In the genomic region with DNA sequence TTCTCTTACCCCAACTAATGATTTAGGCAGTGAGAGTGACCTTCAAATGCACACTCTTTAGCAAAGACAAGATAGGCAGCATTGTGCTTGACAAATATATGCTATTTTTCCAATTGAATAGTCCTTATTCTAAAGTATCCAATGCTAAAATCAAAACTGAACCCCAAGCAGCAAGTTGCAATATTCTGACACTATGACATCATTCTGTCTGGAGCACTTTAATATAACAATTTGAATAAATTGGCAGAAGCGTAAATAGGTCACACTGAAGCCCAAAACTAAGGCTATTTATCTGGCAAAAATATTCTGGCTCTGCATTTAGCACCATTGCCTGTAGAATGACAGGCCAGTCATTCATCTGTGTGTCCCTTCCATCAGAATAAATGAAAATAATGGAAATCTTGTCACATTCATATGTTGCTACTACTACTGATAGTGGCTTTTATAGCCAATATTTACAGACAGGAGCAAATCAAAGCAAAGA, we compare ENCODE assay signal across 10 cellular contexts. TPM values are rescaled to one million over a fixed set of nuclear protein-coding genes. Genes with fewer than 3 reads are reported as not detected.
A peak's percentile ranks its signal among the peaks of the same experiment; 100 is the strongest.
DNase-seq lines count a peak whose midpoint lies in the region; ATAC-seq and TF ChIP-seq lines count a peak whose summit lies in the region.
"Had no signal": no experiment of that assay in that cellular context is flagged by ENCODE, and none has a peak within 500 bp of the region (broad histone marks: within the 10 kb centered on the region; RNA-seq: fewer than 3 reads in every experiment).

No MANE protein-coding gene starts in this region.

- 68% methylated on average over 1 of the region's 1 CpG for WGBS in suprapubic skin

- peak overlapping the region; percentile 72 for H3K4me3 ChIP-seq in suprapubic skin

- H3K9me3 Mint-ChIP-seq in activated T-cell treated with anti-CD3 and anti-CD28 coated beads, Interleukin-2, amount 50 U/mL, for 24 hours: no peaks in the 10 kb centered on the region
- H3K9me3 Mint-ChIP-seq in activated naive CD8-positive, alpha-beta T cell (ENCODE audit: low read depth): no peaks in the 10 kb centered on the region
- H3K9me3 Mint-ChIP-seq in immature natural killer cell: no peaks in the 10 kb centered on the region
- H3K9me3 Mint-ChIP-seq: CD14-positive monocyte had no signal

- peak overlapping the region; percentile 99 for H3K27ac Mint-ChIP-seq in activated T-cell treated with anti-CD3 and anti-CD28 coated beads, Interleukin-2, amount 50 U/mL, for 24 hours
- H3K27ac Mint-ChIP-seq in activated naive CD8-positive, alpha-beta T cell: peak overlapping the region; percentile 99
- H3K27ac Mint-ChIP-seq in immature natural killer cell: peak overlapping the region; percentile 89 to 100 (median 97)
- H3K27ac Mint-ChIP-seq: CD14-positive monocyte had no signal

- H3K4me1 Mint-ChIP-seq in activated T-cell treated with anti-CD3 and anti-CD28 coated beads, Interleukin-2, amount 50 U/mL, for 24 hours (ENCODE audit: low read depth): peaks cover 49% of the 10 kb centered on the region
- H3K4me1 Mint-ChIP-seq in activated naive CD8-positive, alpha-beta T cell (ENCODE audit: low read depth): peaks cover 49% of the 10 kb centered on the region
- H3K4me1 Mint-ChIP-seq in immature natural killer cell: peaks cover 19 to 54% of the 10 kb centered on the region in 2 donors

- H3K27me3 ChIP-seq in suprapubic skin: no peaks in the 10 kb centered on the region

- H3K4me1 ChIP-seq in suprapubic skin: peaks cover 49% of the 10 kb centered on the region

- DNase-seq in activated T-cell treated with anti-CD3 and anti-CD28 coated beads, Interleukin-2, amount 50 U/mL, for 24 hours: no peak
- DNase-seq in activated T-cell treated with anti-CD3 and anti-CD28 coated beads for 4 hours (no peak), immature natural killer cell (no peak), suprapubic skin (ENCODE audit: low spot score in 2 of 2) (no peak), NCI-H146 (lab: John Stamatoyannopoulos, UW) (no peak), NCI-H1092 treated with DMSO at 0.1 percent for 48 hours (lab: John Stamatoyannopoulos, UW) (no peak)
- DNase-seq: SW 1271 had no signal

- peak overlapping the region; percentile 94 for H3K4me3 Mint-ChIP-seq in activated T-cell treated with anti-CD3 and anti-CD28 coated beads, Interleukin-2, amount 50 U/mL, for 24 hours
- H3K4me3 Mint-ChIP-seq in activated naive CD8-positive, alpha-beta T cell: peak overlapping the region; percentile 99
- peak overlapping the region; percentile 97 to 100 (median 98) for H3K4me3 Mint-ChIP-seq in immature natural killer cell
- H3K4me3 Mint-ChIP-seq: CD14-positive monocyte had no signal

- TF ChIP-seq EP300 in suprapubic skin (IDR thresholded peaks at IDR 0.05): no peak

- no peak for ATAC-seq in GM21515 (IDR thresholded peaks at IDR 0.05; ENCODE audit: unreplicated experiment)

- no peak for TF ChIP-seq CTCF in suprapubic skin (IDR thresholded peaks at IDR 0.05)

- no peaks in the 10 kb centered on the region for H3K27me3 Mint-ChIP-seq in activated T-cell treated with anti-CD3 and anti-CD28 coated beads, Interleukin-2, amount 50 U/mL, for 24 hours
- H3K27me3 Mint-ChIP-seq in activated naive CD8-positive, alpha-beta T cell: no peaks in the 10 kb centered on the region
- peaks cover 4 to 14% (median 6%) of the 10 kb centered on the region in 3 donors for H3K27me3 Mint-ChIP-seq in immature natural killer cell (ENCODE audit: low read depth in 3 of 3)

- no peaks in the 10 kb centered on the region for H3K9me3 ChIP-seq in suprapubic skin

- no peaks in the 10 kb centered on the region for H3K36me3 ChIP-seq in suprapubic skin

- TF ChIP-seq POLR2A in suprapubic skin (IDR thresholded peaks at IDR 0.05): peak in 1 of 2 donors; percentile 17

- peaks cover 56% of the 10 kb centered on the region for H3K36me3 Mint-ChIP-seq in activated T-cell treated with anti-CD3 and anti-CD28 coated beads, Interleukin-2, amount 50 U/mL, for 24 hours (ENCODE audit: low read depth)
- H3K36me3 Mint-ChIP-seq in activated naive CD8-positive, alpha-beta T cell: peaks cover 15% of the 10 kb centered on the region
- H3K36me3 Mint-ChIP-seq in immature natural killer cell: peaks cover 9 to 17% (median 13%) of the 10 kb centered on the region in 3 donors

- H3K27ac ChIP-seq in suprapubic skin: no peak overlapping the region

RNA-seq across cellular contexts. Expression of gene CBLB, which starts 2.9 kb away (rescaled TPM):
- 10 to 100 TPM; 27.7 to 62.4 (median 31.5) TPM for polyA plus RNA-seq in immature natural killer cell
- 10 to 100 TPM; 16.8 to 43.8 (median 25.2) TPM for total RNA-seq in suprapubic skin
